8 cellular contexts compared by ENCODE assay signal in the genomic region with DNA sequence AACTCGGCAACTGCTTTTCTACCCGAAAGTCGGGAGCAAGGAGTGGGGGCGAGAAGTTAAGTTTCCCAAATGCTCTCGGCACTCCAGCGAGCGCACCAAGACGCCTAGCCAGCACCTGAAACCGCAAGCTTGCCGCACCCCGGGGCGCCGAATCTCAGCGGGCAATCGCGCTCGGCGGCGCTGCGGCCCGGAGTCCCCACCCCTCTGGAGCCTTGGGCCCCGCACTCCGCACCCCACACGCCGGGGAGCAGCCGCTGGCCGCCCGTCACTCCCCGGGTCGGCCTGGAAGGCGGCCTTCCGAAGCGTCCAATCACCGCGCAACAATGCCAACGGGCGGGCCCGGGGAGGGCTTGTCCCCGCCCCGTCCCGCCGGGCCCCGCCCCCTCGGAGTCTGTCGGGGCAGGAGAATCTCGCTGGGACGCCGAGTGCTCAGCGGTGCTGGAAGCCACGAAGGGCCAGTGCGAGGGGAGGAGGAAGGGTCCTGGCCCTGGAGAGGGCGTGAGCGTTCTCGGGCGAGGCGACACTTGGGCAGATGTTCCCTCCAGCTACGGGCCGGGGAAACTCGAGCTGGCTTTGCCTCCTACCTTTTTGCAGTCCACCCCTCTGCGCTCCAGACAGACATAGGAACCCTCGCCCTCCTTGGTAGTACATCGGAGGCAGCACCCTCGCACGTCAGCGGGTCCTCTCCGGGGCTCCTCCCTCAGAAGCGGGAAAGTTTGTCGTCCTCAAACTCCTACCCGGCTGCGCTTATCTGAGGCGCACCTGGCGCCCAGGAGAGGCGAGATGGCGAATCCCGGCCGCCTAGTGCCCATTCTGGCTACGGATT. TPM values are rescaled to one million over a fixed set of nuclear protein-coding genes. Genes with fewer than 3 reads are reported as not detected.
A peak's percentile ranks its signal among the peaks of the same experiment; 100 is the strongest.
DNase-seq lines count a peak whose midpoint lies in the region; ATAC-seq and TF ChIP-seq lines count a peak whose summit lies in the region.

No MANE protein-coding gene starts in this region.

- no peaks in the 10 kb centered on the region for H3K36me3 Mint-ChIP-seq in neural crest cell (ENCODE audit: low read depth)

- TF ChIP-seq CTCF in neural crest cell (conservative IDR thresholded peaks at IDR 0.05) (peak; percentile 38), stomach (IDR thresholded peaks at IDR 0.05) (no peak)

- ATAC-seq in GM21737 (IDR thresholded peaks at IDR 0.05; ENCODE audit: unreplicated experiment): peak; percentile 93

- DNase-seq in DMS114 treated with DMSO at 0.1 percent for 48 hours (lab: John Stamatoyannopoulos, UW; ENCODE audit: unreplicated experiment): peak; percentile 76
- peak; percentile 95 for DNase-seq in RPMI8226
- peak; percentile 13 for DNase-seq in activated gamma-delta T cell treated with Interleukin-2 at 50 U/mL for 16 hours
- DNase-seq in foreskin melanocyte: peak; percentile 66
- peak; percentile 89 for DNase-seq in neural crest cell (ENCODE audit: low read depth, low spot score)
- peak; percentile 94 for DNase-seq in stomach

- no peaks in the 10 kb centered on the region for H3K9me3 ChIP-seq in stomach

- peak overlapping the region; percentile 86 for H3K4me3 Mint-ChIP-seq in neural crest cell

- H3K4me3 ChIP-seq in stomach: peak overlapping the region; percentile 72 to 99 (median 82)

- H3K4me1 Mint-ChIP-seq in neural crest cell: peaks cover 21% of the 10 kb centered on the region

- TF ChIP-seq EP300 in Ishikawa (IDR thresholded peaks at IDR 0.05; ENCODE audit: borderline replicate concordance): no peak
- no peak for TF ChIP-seq EP300 in stomach (IDR thresholded peaks at IDR 0.05)

- peaks cover 12 to 36% (median 26%) of the 10 kb centered on the region in 4 donors for H3K4me1 ChIP-seq in stomach

- no peaks in the 10 kb centered on the region for H3K9me3 Mint-ChIP-seq in neural crest cell

- intact Hi-C loops in stomach (cut with DNase I; ENCODE audit: low total_unique reads): no loop called here

- WGBS in stomach, 5 donors: 0 to 4% (median 1%) methylated on average over 46 to 77 of the region's 77 CpGs

- H3K36me3 ChIP-seq in stomach: no peaks in the 10 kb centered on the region

- H3K27me3 Mint-ChIP-seq in neural crest cell (ENCODE audit: low read depth): peaks cover 76% of the 10 kb centered on the region

- no peak for TF ChIP-seq RAD21 in Ishikawa (IDR thresholded peaks at IDR 0.05; ENCODE audit: low read depth)

- peaks cover 0 to 92% (median 30%) of the 10 kb centered on the region in 3 donors for H3K27me3 ChIP-seq in stomach

- TF ChIP-seq POLR2A in stomach (IDR thresholded peaks at IDR 0.05): no peak

- peak overlapping the region; percentile 59 to 83 (median 67) for H3K27ac ChIP-seq in stomach

- H3K27ac Mint-ChIP-seq in neural crest cell (ENCODE audit: unreplicated experiment): no peak overlapping the region

TF ChIP-seq in Ishikawa, 13 proteins besides CTCF, POLR2A, EP300 and RAD21:
- peak; percentile 19; the same call in 1 of the 2 replicates for TF ChIP-seq ZBTB7A (IDR thresholded peaks at IDR 0.05; ENCODE audit: low read depth)
- no peak for TF ChIP-seq REST (IDR thresholded peaks at IDR 0.05; ENCODE audit: low read depth)
- TF ChIP-seq YY1 (IDR thresholded peaks at IDR 0.05; ENCODE audit: low read depth): no peak

RNA-seq across cellular contexts. Expression of gene ZBTB7C, which starts 1.1 kb away (rescaled TPM):
- total RNA-seq in neural crest cell: 0.45 and 0.61 TPM in 2 replicates
- 10 to 100 TPM; 10.1 to 47.8 (median 27.2) TPM for total RNA-seq in stomach
- polyA plus RNA-seq in stomach: 10 to 100 TPM in 2 of 3 donors, 1 to 10 TPM in 1; 3.0 to 23.4 (median 12.8) TPM

Comparison
In these comparisons a context has a peak if more than half of its experiments do, and no peak if none do; other contexts are left out.
1. Peak in every context shown above with its lines: DNase-seq, ATAC-seq, H3K4me3 ChIP-seq and H3K27ac ChIP-seq.
2. DNase-seq: peak in every context shown above with its lines; median percentile 95 in RPMI8226; 94 in stomach; 89 in neural crest cell; 76 in DMS114 treated with DMSO at 0.1 percent for 48 hours; 66 in foreskin melanocyte; 13 in activated gamma-delta T cell treated with Interleukin-2 at 50 U/mL for 16 hours.